ENCODE assay signal across 1 cellular context in the genomic region with DNA sequence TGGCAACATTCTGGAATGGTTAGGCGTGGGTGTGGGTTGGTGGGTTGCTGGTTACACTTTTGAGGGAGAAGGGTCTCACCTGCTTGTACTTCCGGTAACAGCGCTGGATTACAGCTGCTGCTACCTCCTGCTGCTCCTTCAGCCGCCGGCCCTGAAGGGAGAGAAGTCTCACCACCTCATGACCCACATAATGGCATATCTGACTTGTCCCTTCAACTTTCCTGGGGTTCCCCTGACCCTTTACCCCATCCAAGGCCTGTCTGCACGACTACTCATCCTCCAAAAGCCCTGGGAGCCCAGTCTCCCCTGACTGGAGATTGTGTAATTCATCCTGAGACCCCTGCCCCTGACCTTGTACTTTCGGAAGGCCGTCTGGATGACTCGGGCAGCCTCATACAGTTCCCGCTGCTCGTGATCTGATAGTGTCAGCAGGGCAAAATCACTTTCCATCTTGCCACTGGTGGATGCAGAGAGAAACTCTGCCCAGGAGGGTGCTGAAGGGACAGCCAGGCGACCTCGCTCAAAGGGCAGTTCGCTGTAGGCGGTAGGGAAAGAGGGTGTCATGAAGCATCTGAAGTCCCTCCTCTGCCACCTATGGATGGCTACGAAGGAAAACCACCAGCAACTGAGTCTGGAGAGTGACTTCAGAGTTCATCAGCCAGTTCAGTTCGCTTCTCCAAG.
TF ChIP-seq lines count a peak whose summit lies in the region.

No MANE protein-coding gene starts in this region.

TF ChIP-seq in GM23338, 12 proteins besides CTCF, POLR2A, EP300 and RAD21 (continued from another document):
- TF ChIP-seq, protein P1, sequence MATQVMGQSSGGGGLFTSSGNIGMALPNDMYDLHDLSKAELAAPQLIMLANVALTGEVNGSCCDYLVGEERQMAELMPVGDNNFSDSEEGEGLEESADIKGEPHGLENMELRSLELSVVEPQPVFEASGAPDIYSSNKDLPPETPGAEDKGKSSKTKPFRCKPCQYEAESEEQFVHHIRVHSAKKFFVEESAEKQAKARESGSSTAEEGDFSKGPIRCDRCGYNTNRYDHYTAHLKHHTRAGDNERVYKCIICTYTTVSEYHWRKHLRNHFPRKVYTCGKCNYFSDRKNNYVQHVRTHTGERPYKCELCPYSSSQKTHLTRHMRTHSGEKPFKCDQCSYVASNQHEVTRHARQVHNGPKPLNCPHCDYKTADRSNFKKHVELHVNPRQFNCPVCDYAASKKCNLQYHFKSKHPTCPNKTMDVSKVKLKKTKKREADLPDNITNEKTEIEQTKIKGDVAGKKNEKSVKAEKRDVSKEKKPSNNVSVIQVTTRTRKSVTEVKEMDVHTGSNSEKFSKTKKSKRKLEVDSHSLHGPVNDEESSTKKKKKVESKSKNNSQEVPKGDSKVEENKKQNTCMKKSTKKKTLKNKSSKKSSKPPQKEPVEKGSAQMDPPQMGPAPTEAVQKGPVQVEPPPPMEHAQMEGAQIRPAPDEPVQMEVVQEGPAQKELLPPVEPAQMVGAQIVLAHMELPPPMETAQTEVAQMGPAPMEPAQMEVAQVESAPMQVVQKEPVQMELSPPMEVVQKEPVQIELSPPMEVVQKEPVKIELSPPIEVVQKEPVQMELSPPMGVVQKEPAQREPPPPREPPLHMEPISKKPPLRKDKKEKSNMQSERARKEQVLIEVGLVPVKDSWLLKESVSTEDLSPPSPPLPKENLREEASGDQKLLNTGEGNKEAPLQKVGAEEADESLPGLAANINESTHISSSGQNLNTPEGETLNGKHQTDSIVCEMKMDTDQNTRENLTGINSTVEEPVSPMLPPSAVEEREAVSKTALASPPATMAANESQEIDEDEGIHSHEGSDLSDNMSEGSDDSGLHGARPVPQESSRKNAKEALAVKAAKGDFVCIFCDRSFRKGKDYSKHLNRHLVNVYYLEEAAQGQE (IDR thresholded peaks at IDR 0.05; ENCODE audit: unreplicated experiment), result no peak
- TF ChIP-seq POLR2AphosphoS5 (IDR thresholded peaks at IDR 0.05; ENCODE audit: low read depth) (no peak), NANOG (IDR thresholded peaks at IDR 0.05; ENCODE audit: borderline replicate concordance) (no peak), ZNF114 (CRISPR knock-in tag; IDR thresholded peaks at IDR 0.05) (no peak), STAT1 (IDR thresholded peaks at IDR 0.05; ENCODE audit: unreplicated experiment) (no peak), EZH2phosphoT487 (IDR thresholded peaks at IDR 0.05; ENCODE audit: unreplicated experiment) (no peak), EZH2 (IDR thresholded peaks at IDR 0.05; ENCODE audit: low read depth, unreplicated experiment) (no peak), JUNB (IDR thresholded peaks at IDR 0.05; ENCODE audit: unreplicated experiment) (no peak), ZNF331 (CRISPR knock-in tag; IDR thresholded peaks at IDR 0.05; ENCODE audit: low read depth) (no peak), ETS1 (IDR thresholded peaks at IDR 0.05) (no peak)
- TF ChIP-seq, protein P2, sequence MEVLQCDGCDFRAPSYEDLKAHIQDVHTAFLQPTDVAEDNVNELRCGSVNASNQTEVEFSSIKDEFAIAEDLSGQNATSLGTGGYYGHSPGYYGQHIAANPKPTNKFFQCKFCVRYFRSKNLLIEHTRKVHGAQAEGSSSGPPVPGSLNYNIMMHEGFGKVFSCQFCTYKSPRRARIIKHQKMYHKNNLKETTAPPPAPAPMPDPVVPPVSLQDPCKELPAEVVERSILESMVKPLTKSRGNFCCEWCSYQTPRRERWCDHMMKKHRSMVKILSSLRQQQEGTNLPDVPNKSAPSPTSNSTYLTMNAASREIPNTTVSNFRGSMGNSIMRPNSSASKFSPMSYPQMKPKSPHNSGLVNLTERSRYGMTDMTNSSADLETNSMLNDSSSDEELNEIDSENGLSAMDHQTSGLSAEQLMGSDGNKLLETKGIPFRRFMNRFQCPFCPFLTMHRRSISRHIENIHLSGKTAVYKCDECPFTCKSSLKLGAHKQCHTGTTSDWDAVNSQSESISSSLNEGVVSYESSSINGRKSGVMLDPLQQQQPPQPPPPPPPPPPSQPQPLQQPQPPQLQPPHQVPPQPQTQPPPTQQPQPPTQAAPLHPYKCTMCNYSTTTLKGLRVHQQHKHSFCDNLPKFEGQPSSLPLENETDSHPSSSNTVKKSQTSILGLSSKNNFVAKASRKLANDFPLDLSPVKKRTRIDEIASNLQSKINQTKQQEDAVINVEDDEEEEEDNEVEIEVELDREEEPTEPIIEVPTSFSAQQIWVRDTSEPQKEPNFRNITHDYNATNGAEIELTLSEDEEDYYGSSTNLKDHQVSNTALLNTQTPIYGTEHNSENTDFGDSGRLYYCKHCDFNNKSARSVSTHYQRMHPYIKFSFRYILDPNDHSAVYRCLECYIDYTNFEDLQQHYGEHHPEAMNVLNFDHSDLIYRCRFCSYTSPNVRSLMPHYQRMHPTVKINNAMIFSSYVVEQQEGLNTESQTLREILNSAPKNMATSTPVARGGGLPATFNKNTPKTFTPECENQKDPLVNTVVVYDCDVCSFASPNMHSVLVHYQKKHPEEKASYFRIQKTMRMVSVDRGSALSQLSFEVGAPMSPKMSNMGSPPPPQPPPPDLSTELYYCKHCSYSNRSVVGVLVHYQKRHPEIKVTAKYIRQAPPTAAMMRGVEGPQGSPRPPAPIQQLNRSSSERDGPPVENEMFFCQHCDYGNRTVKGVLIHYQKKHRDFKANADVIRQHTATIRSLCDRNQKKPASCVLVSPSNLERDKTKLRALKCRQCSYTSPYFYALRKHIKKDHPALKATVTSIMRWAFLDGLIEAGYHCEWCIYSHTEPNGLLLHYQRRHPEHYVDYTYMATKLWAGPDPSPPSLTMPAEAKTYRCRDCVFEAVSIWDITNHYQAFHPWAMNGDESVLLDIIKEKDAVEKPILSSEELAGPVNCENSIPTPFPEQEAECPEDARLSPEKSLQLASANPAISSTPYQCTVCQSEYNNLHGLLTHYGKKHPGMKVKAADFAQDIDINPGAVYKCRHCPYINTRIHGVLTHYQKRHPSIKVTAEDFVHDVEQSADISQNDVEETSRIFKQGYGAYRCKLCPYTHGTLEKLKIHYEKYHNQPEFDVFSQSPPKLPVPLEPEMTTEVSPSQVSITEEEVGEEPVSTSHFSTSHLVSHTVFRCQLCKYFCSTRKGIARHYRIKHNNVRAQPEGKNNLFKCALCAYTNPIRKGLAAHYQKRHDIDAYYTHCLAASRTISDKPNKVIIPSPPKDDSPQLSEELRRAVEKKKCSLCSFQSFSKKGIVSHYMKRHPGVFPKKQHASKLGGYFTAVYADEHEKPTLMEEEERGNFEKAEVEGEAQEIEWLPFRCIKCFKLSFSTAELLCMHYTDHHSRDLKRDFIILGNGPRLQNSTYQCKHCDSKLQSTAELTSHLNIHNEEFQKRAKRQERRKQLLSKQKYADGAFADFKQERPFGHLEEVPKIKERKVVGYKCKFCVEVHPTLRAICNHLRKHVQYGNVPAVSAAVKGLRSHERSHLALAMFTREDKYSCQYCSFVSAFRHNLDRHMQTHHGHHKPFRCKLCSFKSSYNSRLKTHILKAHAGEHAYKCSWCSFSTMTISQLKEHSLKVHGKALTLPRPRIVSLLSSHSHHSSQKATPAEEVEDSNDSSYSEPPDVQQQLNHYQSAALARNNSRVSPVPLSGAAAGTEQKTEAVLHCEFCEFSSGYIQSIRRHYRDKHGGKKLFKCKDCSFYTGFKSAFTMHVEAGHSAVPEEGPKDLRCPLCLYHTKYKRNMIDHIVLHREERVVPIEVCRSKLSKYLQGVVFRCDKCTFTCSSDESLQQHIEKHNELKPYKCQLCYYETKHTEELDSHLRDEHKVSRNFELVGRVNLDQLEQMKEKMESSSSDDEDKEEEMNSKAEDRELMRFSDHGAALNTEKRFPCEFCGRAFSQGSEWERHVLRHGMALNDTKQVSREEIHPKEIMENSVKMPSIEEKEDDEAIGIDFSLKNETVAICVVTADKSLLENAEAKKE (CRISPR knock-in tag; IDR thresholded peaks at IDR 0.05), result no peak
